Comparison of ENCODE assay signal across 8 cellular contexts in genomic region chr15:58933311-58934113, GRCh38. TPM values are rescaled to one million over a fixed set of nuclear protein-coding genes. Genes with fewer than 3 reads are reported as not detected.
A peak's percentile ranks its signal among the peaks of the same experiment; 100 is the strongest.
DNase-seq lines count a peak whose midpoint lies in the region; ATAC-seq and TF ChIP-seq lines count a peak whose summit lies in the region.

SLTM (minus strand) TSS chr15:58933679; CDS start chr15:58933565, 114 bp downstream.

- ATAC-seq in HG02623 (IDR thresholded peaks at IDR 0.05; ENCODE audit: unreplicated experiment) (peak; percentile 90), thoracic aorta (ENCODE audit: insufficient number of reproducible peaks, low FRiP score, low read depth) (peak; percentile 83)
- peak; percentile 93 to 95 for ATAC-seq in activated naive CD4-positive, alpha-beta T cell treated with anti-CD3 and anti-CD28 coated beads, Interleukin-2, amount 50 U/mL, for 72 hours

- H3K4me3 ChIP-seq in GM12864 (ENCODE audit: low read depth, low read length), result peak within 1 kb of the TSS; percentile 98
- peak within 1 kb of the TSS; percentile 93 for H3K4me3 ChIP-seq in thoracic aorta

- H3K27ac ChIP-seq in thoracic aorta, result peak within 1 kb of the TSS; percentile 99

- H3K4me1 ChIP-seq in thoracic aorta (ENCODE audit: control insufficient read depth in 1 of 2, low read depth in 2 of 2), result peaks cover 10 to 23% of the 10 kb centered on the region in 2 donors

- H3K36me3 ChIP-seq in thoracic aorta, result peaks cover 6% of the 10 kb centered on the region

- no peaks in the 10 kb centered on the region for H3K27me3 Mint-ChIP-seq in osteocyte (ENCODE audit: unreplicated experiment)

- peak within 1 kb of the TSS; percentile 98 to 100 for H3K27ac Mint-ChIP-seq in activated naive CD4-positive, alpha-beta T cell treated with anti-CD3 and anti-CD28 coated beads, Interleukin-2, amount 50 U/mL, for 72 hours
- H3K27ac Mint-ChIP-seq in osteocyte (ENCODE audit: unreplicated experiment), result peak within 1 kb of the TSS; percentile 100

- H3K27me3 ChIP-seq in thoracic aorta (replicated peaks; ENCODE audit: insufficient read depth), result no peaks in the 10 kb centered on the region

- peaks cover 6 to 13% of the 10 kb centered on the region in 2 donors for H3K36me3 Mint-ChIP-seq in activated naive CD4-positive, alpha-beta T cell treated with anti-CD3 and anti-CD28 coated beads, Interleukin-2, amount 50 U/mL, for 72 hours
- H3K36me3 Mint-ChIP-seq in osteocyte (ENCODE audit: unreplicated experiment), result no peaks in the 10 kb centered on the region

- DNase-seq in GM12864 (ENCODE audit: low read depth) (peak; percentile 82), NCI-H1105 (lab: John Stamatoyannopoulos, UW) (peak; percentile 96), SKM-1 (lab: John Stamatoyannopoulos, UW; ENCODE audit: unreplicated experiment) (peak; percentile 80), glomerular visceral epithelial cell (ENCODE audit: extremely low spot score) (peak; percentile 96), osteocyte (ENCODE audit: extremely low spot score, unreplicated experiment) (peak; percentile 97), thoracic aorta (ENCODE audit: low spot score) (peak; percentile 82)
- DNase-seq in activated naive CD4-positive, alpha-beta T cell treated with anti-CD3 and anti-CD28 coated beads, Interleukin-2, amount 50 U/mL, for 72 hours (ENCODE audit: low spot score in 2 of 2), result peak; percentile 88 to 92

- H3K4me1 Mint-ChIP-seq in osteocyte (ENCODE audit: unreplicated experiment), result peaks cover 27% of the 10 kb centered on the region

- H3K9me3 Mint-ChIP-seq in activated naive CD4-positive, alpha-beta T cell treated with anti-CD3 and anti-CD28 coated beads, Interleukin-2, amount 50 U/mL, for 72 hours, result no peaks in the 10 kb centered on the region
- H3K9me3 Mint-ChIP-seq in osteocyte (ENCODE audit: unreplicated experiment), result no peaks in the 10 kb centered on the region

- H3K4me3 Mint-ChIP-seq in osteocyte (ENCODE audit: unreplicated experiment), result peak within 1 kb of the TSS; percentile 96

- H3K9me3 ChIP-seq in thoracic aorta, result no peaks in the 10 kb centered on the region

- TF ChIP-seq CTCF in GM12864 (IDR thresholded peaks at IDR 0.05; ENCODE audit: low read depth, low read length, missing control alignments) (peak; percentile 32), osteocyte (IDR thresholded peaks at IDR 0.05) (peak; percentile 37), thoracic aorta (IDR thresholded peaks at IDR 0.05) (no peak)

RNA-seq across cellular contexts. Expression of gene SLTM, which starts in this region (rescaled TPM):
- total RNA-seq in activated naive CD4-positive, alpha-beta T cell treated with anti-CD3 and anti-CD28 coated beads, Interleukin-2, amount 50 U/mL, for 72 hours, result 10 to 100 TPM; 74.2 to 90.1 TPM
- total RNA-seq in osteocyte (87.3 and 93.9 TPM in 2 replicates), thoracic aorta (100 to 1,000 TPM in 1 of 2 donors, 10 to 100 TPM in 1; 50.9 to 146 TPM)

Comparison
In these comparisons a context has a peak if more than half of its experiments do, and no peak if none do; other contexts are left out.
1. Peak in every context shown above with its lines: DNase-seq, ATAC-seq, H3K4me3 ChIP-seq and H3K27ac ChIP-seq.